8 cellular contexts compared by ENCODE assay signal in the genomic region with DNA sequence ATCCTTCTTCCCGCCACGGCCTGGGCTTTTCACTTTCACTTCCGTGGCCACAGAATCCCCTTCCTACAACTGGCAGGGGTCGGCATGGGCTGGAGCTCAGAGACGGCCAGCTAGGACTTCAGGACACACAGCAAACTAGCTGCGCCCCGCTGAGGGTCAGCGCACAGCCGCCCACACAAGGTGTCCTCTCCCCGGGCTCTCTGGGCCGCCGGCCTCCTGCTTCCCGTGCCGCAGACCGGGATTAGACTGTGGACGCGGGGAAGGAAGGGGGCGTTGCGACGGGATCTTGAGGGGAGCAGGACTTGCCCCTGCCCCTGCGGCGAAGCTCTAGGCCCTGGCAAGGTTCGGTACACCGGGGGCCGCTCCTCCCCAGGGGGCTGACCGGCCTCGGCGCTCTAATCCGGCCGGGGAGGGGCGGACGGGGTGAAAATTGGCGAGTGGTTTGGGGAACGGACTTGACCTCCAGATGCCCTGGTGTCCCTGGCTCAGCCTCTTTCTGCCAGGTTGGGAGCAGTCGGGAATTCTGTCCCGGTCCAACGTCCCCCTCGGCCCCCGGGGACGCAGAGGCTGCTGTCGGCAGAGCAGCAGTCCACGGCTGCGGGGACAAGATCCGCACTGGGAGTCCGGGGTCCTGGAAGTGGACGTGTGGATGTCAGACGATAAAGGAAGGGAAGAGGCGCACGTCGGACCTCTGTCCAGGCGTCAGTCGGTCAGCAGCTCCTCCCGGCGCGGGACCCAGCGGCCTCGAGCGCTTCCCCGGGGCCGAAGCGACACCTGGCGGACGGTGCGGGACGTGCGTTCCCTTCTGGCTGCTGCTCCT. TPM values are rescaled to one million over a fixed set of nuclear protein-coding genes. Genes with fewer than 3 reads are reported as not detected.
DNase-seq lines count a peak whose midpoint lies in the region; ATAC-seq and TF ChIP-seq lines count a peak whose summit lies in the region.

No MANE protein-coding gene starts in this region.

- H4K20me1 ChIP-seq in PC-9 (ENCODE audit: insufficient read depth) (no peaks in the 10 kb centered on the region), fibroblast of lung (ENCODE audit: control insufficient read depth, extremely low read depth, insufficient read depth, low read length) (no peaks in the 10 kb centered on the region)

- no peak overlapping the region for H3K27ac Mint-ChIP-seq in activated T-helper 1 cell treated with anti-CD3 and anti-CD28 coated beads, Interleukin-12 subunit alpha, Interleukin-12 subunit beta, Interleukin-2, Interleukin-4 antibody, amounts not matched to agents 30 ng/mL and 10 ng/mL and 1 ng/mL, durations not matched to agents 14 hours and 24 hours and 36 hours
- peak overlapping the region in 1 of 10 donors; percentile 51 for H3K27ac Mint-ChIP-seq in naive thymus-derived CD8-positive, alpha-beta T cell

- no TSS peak for BruUV-seq in PC-9 (replicated peaks; lab: Mats Ljungman, UMichigan)

- H3K27me3 Mint-ChIP-seq in activated T-helper 1 cell treated with anti-CD3 and anti-CD28 coated beads, Interleukin-12 subunit alpha, Interleukin-12 subunit beta, Interleukin-2, Interleukin-4 antibody, amounts not matched to agents 30 ng/mL and 10 ng/mL and 1 ng/mL, durations not matched to agents 14 hours and 24 hours and 36 hours (ENCODE audit: insufficient read depth), result peaks cover 68% of the 10 kb centered on the region
- peaks cover 43 to 76% (median 64%) of the 10 kb centered on the region in 5 donors for H3K27me3 Mint-ChIP-seq in naive thymus-derived CD8-positive, alpha-beta T cell

- H3K4me2 ChIP-seq in PC-9 (0 out of 2 replicates have a peak overlapping the region, but pooled peaks have one; percentile 42), fibroblast of lung (ENCODE audit: extremely low read depth, insufficient read depth, low read length) (no peak overlapping the region)

- no peaks in the 10 kb centered on the region for H3K36me3 ChIP-seq in PC-9 (ENCODE audit: low read depth)
- no peaks in the 10 kb centered on the region for H3K36me3 ChIP-seq in fibroblast of lung (ENCODE audit: control insufficient read depth, insufficient read depth, low read length)

- POLR2A ChIA-PET in GM10248 (lab: Yijun Ruan, JAX) (no interaction called here), PC-9 (lab: Charles Lee; ENCODE audit: unreplicated experiment) (no interaction called here)
- POLR2A ChIA-PET in naive thymus-derived CD8-positive, alpha-beta T cell (lab: Charles Lee), result interaction anchor here (1.2 kb wide), 1 partner anchor 12 kb away, joined by 3 read pairs; no protein-coding TSS in a partner anchor

- no peak overlapping the region for H3K27ac ChIP-seq in PC-9
- H3K27ac ChIP-seq in fibroblast of lung (ENCODE audit: insufficient read depth, low read length), result no peak overlapping the region

- TF ChIP-seq CTCF in GM10248 (IDR thresholded peaks at IDR 0.05; ENCODE audit: control extremely low read depth, extremely low read depth, low read depth, missing control alignments) (peak; percentile 95), PC-9 (conservative IDR thresholded peaks at IDR 0.05) (peak; percentile 80), fibroblast of lung (conservative IDR thresholded peaks at IDR 0.05 in 1 of 2, IDR thresholded peaks at IDR 0.05 in 1 of 2; ENCODE audit: low read depth in 1 of 2, low read length in 2 of 2) (peak; percentile 74 to 80)

- no peaks in the 10 kb centered on the region for H3K9me3 Mint-ChIP-seq in activated T-helper 1 cell treated with anti-CD3 and anti-CD28 coated beads, Interleukin-12 subunit alpha, Interleukin-12 subunit beta, Interleukin-2, Interleukin-4 antibody, amounts not matched to agents 30 ng/mL and 10 ng/mL and 1 ng/mL, durations not matched to agents 14 hours and 24 hours and 36 hours
- H3K9me3 Mint-ChIP-seq in naive thymus-derived CD8-positive, alpha-beta T cell, result no peaks in the 10 kb centered on the region

- peaks cover 15% of the 10 kb centered on the region for H3K4me1 Mint-ChIP-seq in activated T-helper 1 cell treated with anti-CD3 and anti-CD28 coated beads, Interleukin-12 subunit alpha, Interleukin-12 subunit beta, Interleukin-2, Interleukin-4 antibody, amounts not matched to agents 30 ng/mL and 10 ng/mL and 1 ng/mL, durations not matched to agents 14 hours and 24 hours and 36 hours (ENCODE audit: low read depth)
- peaks cover 23 to 44% (median 31%) of the 10 kb centered on the region in 4 donors for H3K4me1 Mint-ChIP-seq in naive thymus-derived CD8-positive, alpha-beta T cell

- H3K4me1 ChIP-seq in PC-9 (replicated peaks; ENCODE audit: insufficient read depth), result no peaks in the 10 kb centered on the region
- H3K4me1 ChIP-seq in fibroblast of lung (ENCODE audit: control insufficient read depth, extremely low read depth, insufficient read depth, low read length), result no peaks in the 10 kb centered on the region

- DNase-seq in GM10248 (ENCODE audit: extremely low spot score) (peak; percentile 91), PC-9 (peak; percentile 49 to 75), fibroblast of lung (ENCODE audit: low read depth in 2 of 2) (peak; percentile 58 to 71)
- peak; percentile 67 for DNase-seq in activated T-helper 1 cell treated with anti-CD3 and anti-CD28 coated beads, Interleukin-12 subunit alpha, Interleukin-12 subunit beta, Interleukin-2, Interleukin-4 antibody, amounts not matched to agents 30 ng/mL and 10 ng/mL and 1 ng/mL, durations not matched to agents 14 hours and 24 hours and 36 hours (ENCODE audit: low spot score)
- DNase-seq in naive thymus-derived CD8-positive, alpha-beta T cell, result peak; percentile 45 to 83 (median 74)
- peak; percentile 60 to 62 for DNase-seq in stimulated activated CD8-positive, alpha-beta memory T cell treated with anti-CD3 and anti-CD28 coated beads, Interleukin-7, amount 100 ng/mL, for 48 hours (ENCODE audit: extremely low read depth in 1 of 2, low read depth in 1 of 2)

- H3K36me3 Mint-ChIP-seq in activated T-helper 1 cell treated with anti-CD3 and anti-CD28 coated beads, Interleukin-12 subunit alpha, Interleukin-12 subunit beta, Interleukin-2, Interleukin-4 antibody, amounts not matched to agents 30 ng/mL and 10 ng/mL and 1 ng/mL, durations not matched to agents 14 hours and 24 hours and 36 hours (ENCODE audit: low read depth), result peaks cover 1% of the 10 kb centered on the region
- H3K36me3 Mint-ChIP-seq in naive thymus-derived CD8-positive, alpha-beta T cell, result peaks cover 0 to 5% (median 4%) of the 10 kb centered on the region in 3 donors

- H3K27me3 ChIP-seq in PC-9 (ENCODE audit: insufficient read depth, low read depth) (peaks cover 24% of the 10 kb centered on the region), fibroblast of lung (ENCODE audit: control insufficient read depth, insufficient read depth, low read length) (peaks cover 68% of the 10 kb centered on the region)

- H2AFZ ChIP-seq in PC-9 (no peak overlapping the region), fibroblast of lung (ENCODE audit: low read length) (no peak overlapping the region)

- intact Hi-C loops in PC-9 (cut with micrococcal nuclease; ENCODE audit: unreplicated experiment), result loop anchor here (1.0 to 2.0 kb wide), 3 partner anchors 43 to 188 kb away; no protein-coding TSS in a partner anchor
- intact Hi-C loops in activated T-helper 1 cell treated with anti-CD3 and anti-CD28 coated beads, Interleukin-12 subunit alpha, Interleukin-12 subunit beta, Interleukin-2, Interleukin-4 antibody, amounts not matched to agents 30 ng/mL and 10 ng/mL and 1 ng/mL, durations not matched to agents 14 hours and 24 hours and 36 hours (cut with micrococcal nuclease), result loop anchor here (1.0 to 5.0 kb wide), 5 partner anchors 43 to 187 kb away; partner anchors contain the start of genes DNAI1, ENHO and FAM219A

- H3K4me3 ChIP-seq in PC-9, result no peak overlapping the region
- no peak overlapping the region for H3K4me3 ChIP-seq in fibroblast of lung (replicated peaks in 1 of 4; ENCODE audit: control extremely low read depth in 1 of 4, insufficient read depth in 1 of 4, low read depth in 3 of 4, low read length in 4 of 4)

- no peaks in the 10 kb centered on the region for H3K9me2 ChIP-seq in PC-9 (ENCODE audit: insufficient read depth)

- H3K9ac ChIP-seq in fibroblast of lung (ENCODE audit: insufficient read depth, low read length), result no peak overlapping the region

- no peaks in the 10 kb centered on the region for H3K79me2 ChIP-seq in PC-9 (ENCODE audit: low read depth)
- H3K79me2 ChIP-seq in fibroblast of lung (ENCODE audit: control insufficient read depth, insufficient read depth, low read length), result no peaks in the 10 kb centered on the region

- peak overlapping the region; percentile 61 for H3K4me3 Mint-ChIP-seq in activated T-helper 1 cell treated with anti-CD3 and anti-CD28 coated beads, Interleukin-12 subunit alpha, Interleukin-12 subunit beta, Interleukin-2, Interleukin-4 antibody, amounts not matched to agents 30 ng/mL and 10 ng/mL and 1 ng/mL, durations not matched to agents 14 hours and 24 hours and 36 hours
- peak overlapping the region; percentile 61 to 89 (median 74) for H3K4me3 Mint-ChIP-seq in naive thymus-derived CD8-positive, alpha-beta T cell

- ATAC-seq in HG03432 (IDR thresholded peaks at IDR 0.05; ENCODE audit: unreplicated experiment) (peak; percentile 67), GM19328 (IDR thresholded peaks at IDR 0.05; ENCODE audit: unreplicated experiment) (no peak)
- ATAC-seq in naive thymus-derived CD8-positive, alpha-beta T cell, result peak; percentile 76 to 87

- no peaks in the 10 kb centered on the region for H3F3A ChIP-seq in PC-9 (ENCODE audit: insufficient read depth, low read depth)

- CTCF ChIA-PET in GM10248 (lab: Yijun Ruan, JAX) (interaction anchor here (0.6 to 5.1 kb wide), 46 partner anchors 9 to 968 kb away, joined by 3 to 46 read pairs (median 5); partner anchors contain the start of genes DCTN3, RPP25L and SIGMAR1), PC-9 (lab: Charles Lee) (interaction anchor here (0.6 to 1.5 kb wide), 5 partner anchors 41 to 260 kb away, joined by 3 to 12 read pairs (median 4); no protein-coding TSS in a partner anchor)

- H3K9me3 ChIP-seq in PC-9 (ENCODE audit: insufficient read depth, low read depth) (no peaks in the 10 kb centered on the region), fibroblast of lung (ENCODE audit: control insufficient read depth, insufficient read depth, low read depth, low read length) (no peaks in the 10 kb centered on the region)

RNA-seq across cellular contexts. Expression of gene CNTFR, which starts 1.8 kb away (rescaled TPM):
- total RNA-seq in PC-9 (2021) (not detected in 2 replicates), fibroblast of lung (0.26 TPM in 1 of 2 replicates, not detected in the other)
- not detected in 2 replicates for total RNA-seq in activated T-helper 1 cell treated with anti-CD3 and anti-CD28 coated beads, Interleukin-12 subunit alpha, Interleukin-12 subunit beta, Interleukin-2, Interleukin-4 antibody, amounts not matched to agents 30 ng/mL and 10 ng/mL and 1 ng/mL, durations not matched to agents 14 hours and 24 hours and 36 hours
- 0.18 TPM in 1 of 2 replicates, not detected in the other for polyA plus RNA-seq in fibroblast of lung
- 0.06 TPM in 1 of 2 replicates, not detected in the other for polyA plus RNA-seq in fibroblast of lung (2012)
- polyA minus RNA-seq in fibroblast of lung (ENCODE audit: low replicate concordance), result not detected in 2 replicates
- total RNA-seq in naive thymus-derived CD8-positive, alpha-beta T cell, result not detected
- polyA plus RNA-seq in naive thymus-derived CD8-positive, alpha-beta T cell, result not detected

RNA-seq across cellular contexts. Expression of gene RPP25L, which starts 20.6 kb away (rescaled TPM):
- total RNA-seq in PC-9 (2021), result 15.6 and 19.4 TPM in 2 replicates
- 37.5 and 40.2 TPM in 2 replicates for total RNA-seq in activated T-helper 1 cell treated with anti-CD3 and anti-CD28 coated beads, Interleukin-12 subunit alpha, Interleukin-12 subunit beta, Interleukin-2, Interleukin-4 antibody, amounts not matched to agents 30 ng/mL and 10 ng/mL and 1 ng/mL, durations not matched to agents 14 hours and 24 hours and 36 hours
- total RNA-seq in fibroblast of lung, result 25.7 and 34.3 TPM in 2 replicates
- 12.6 and 13.5 TPM in 2 replicates for polyA plus RNA-seq in fibroblast of lung
- 22.0 and 24.5 TPM in 2 replicates for polyA plus RNA-seq in fibroblast of lung (2012)
- 7.3 and 16.9 TPM in 2 replicates for polyA minus RNA-seq in fibroblast of lung (ENCODE audit: low replicate concordance)
- 10 to 100 TPM; 20.5 to 22.2 TPM for total RNA-seq in naive thymus-derived CD8-positive, alpha-beta T cell
- 10 to 100 TPM; 28.7 to 51.7 (median 45.1) TPM for polyA plus RNA-seq in naive thymus-derived CD8-positive, alpha-beta T cell

RNA-seq across cellular contexts. Expression of gene DCTN3, which starts 29.0 kb away (rescaled TPM):
- total RNA-seq in PC-9 (2021) (47.5 and 57.5 TPM in 2 replicates), fibroblast of lung (95.8 and 106 TPM in 2 replicates)
- total RNA-seq in activated T-helper 1 cell treated with anti-CD3 and anti-CD28 coated beads, Interleukin-12 subunit alpha, Interleukin-12 subunit beta, Interleukin-2, Interleukin-4 antibody, amounts not matched to agents 30 ng/mL and 10 ng/mL and 1 ng/mL, durations not matched to agents 14 hours and 24 hours and 36 hours, result 59.3 and 62.2 TPM in 2 replicates
- polyA plus RNA-seq in fibroblast of lung, result 157 and 194 TPM in 2 replicates
- 146 and 192 TPM in 2 replicates for polyA plus RNA-seq in fibroblast of lung (2012)
- 127 and 144 TPM in 2 replicates for polyA minus RNA-seq in fibroblast of lung (ENCODE audit: low replicate concordance)
- 10 to 100 TPM; 60.0 to 69.6 TPM for total RNA-seq in naive thymus-derived CD8-positive, alpha-beta T cell
- polyA plus RNA-seq in naive thymus-derived CD8-positive, alpha-beta T cell, result 100 to 1,000 TPM; 117 to 140 (median 124) TPM

RNA-seq across cellular contexts. Expression of gene ARID3C, which starts 37.6 kb away (rescaled TPM):
- total RNA-seq in PC-9 (2021), result not detected in 2 replicates
- 0.23 TPM in 1 of 2 replicates, not detected in the other for total RNA-seq in activated T-helper 1 cell treated with anti-CD3 and anti-CD28 coated beads, Interleukin-12 subunit alpha, Interleukin-12 subunit beta, Interleukin-2, Interleukin-4 antibody, amounts not matched to agents 30 ng/mL and 10 ng/mL and 1 ng/mL, durations not matched to agents 14 hours and 24 hours and 36 hours
- total RNA-seq in fibroblast of lung, result under 0.01 and 0.17 TPM in 2 replicates
- polyA plus RNA-seq in fibroblast of lung, result not detected in 2 replicates
- polyA plus RNA-seq in fibroblast of lung (2012), result 0.08 and 0.09 TPM in 2 replicates
- not detected in 2 replicates for polyA minus RNA-seq in fibroblast of lung (ENCODE audit: low replicate concordance)
- total RNA-seq in naive thymus-derived CD8-positive, alpha-beta T cell, result under 1 TPM in 1 of 2 experiments, not detected in 1; 0.27 TPM
- polyA plus RNA-seq in naive thymus-derived CD8-positive, alpha-beta T cell, result not detected

RNA-seq across cellular contexts. Expression of gene SIGMAR1, which starts 46.3 kb away (rescaled TPM):
- 55.8 and 57.9 TPM in 2 replicates for total RNA-seq in PC-9 (2021)
- 128 and 130 TPM in 2 replicates for total RNA-seq in activated T-helper 1 cell treated with anti-CD3 and anti-CD28 coated beads, Interleukin-12 subunit alpha, Interleukin-12 subunit beta, Interleukin-2, Interleukin-4 antibody, amounts not matched to agents 30 ng/mL and 10 ng/mL and 1 ng/mL, durations not matched to agents 14 hours and 24 hours and 36 hours
- total RNA-seq in fibroblast of lung, result 23.4 and 52.5 TPM in 2 replicates
- 61.2 and 87.2 TPM in 2 replicates for polyA plus RNA-seq in fibroblast of lung
- polyA plus RNA-seq in fibroblast of lung (2012), result 90.1 and 133 TPM in 2 replicates
- 114 and 160 TPM in 2 replicates for polyA minus RNA-seq in fibroblast of lung (ENCODE audit: low replicate concordance)
- 10 to 100 TPM; 37.7 to 39.8 TPM for total RNA-seq in naive thymus-derived CD8-positive, alpha-beta T cell
- polyA plus RNA-seq in naive thymus-derived CD8-positive, alpha-beta T cell, result 10 to 100 TPM; 67.9 to 78.4 (median 71.8) TPM
